32 cellular contexts compared by ENCODE assay signal in genomic region chr4:184969610-184970009, GRCh38. TPM values are rescaled to one million over a fixed set of nuclear protein-coding genes. Genes with fewer than 3 reads are reported as not detected.
"Had no signal": no experiment of that assay in that cellular context is flagged by ENCODE, and none has a peak within 500 bp of the region (broad histone marks: within the 10 kb centered on the region; RNA-seq: fewer than 3 reads in every experiment).

No MANE protein-coding gene starts in this region.

- H3K9me3 ChIP-seq: mucosa of descending colon, pancreas, sigmoid colon, testis, tibial artery had no signal

- H3K4me3 Mint-ChIP-seq: effector memory CD8-positive, alpha-beta T cell; mesothelial cell of epicardium; naive B cell; natural killer cell treated with Interleukin-12 subunit alpha and Interleukin-12 subunit beta and Interleukin-15 and Interleukin-18, amount 100 ng/mL, for 72 hours; neural crest cell; stimulated activated effector memory CD8-positive, alpha-beta T cell treated with anti-CD3 and anti-CD28 coated beads, Interleukin-12 subunit alpha, Interleukin-12 subunit beta, amount 100 ng/mL, for 72 hours; type B pancreatic cell had no signal

- H3K36me3 ChIP-seq: esophagus squamous epithelium, left lung, pancreas, sigmoid colon, tibial artery had no signal

- H3K4me3 ChIP-seq: esophagus squamous epithelium, left lung, mucosa of descending colon, pancreas, sigmoid colon, testis, tibial artery had no signal

- H3K27ac Mint-ChIP-seq: effector memory CD8-positive, alpha-beta T cell; mesothelial cell of epicardium; naive B cell; natural killer cell treated with Interleukin-12 subunit alpha and Interleukin-12 subunit beta and Interleukin-15 and Interleukin-18, amount 100 ng/mL, for 72 hours; stimulated activated effector memory CD8-positive, alpha-beta T cell treated with anti-CD3 and anti-CD28 coated beads, Interleukin-12 subunit alpha, Interleukin-12 subunit beta, amount 100 ng/mL, for 72 hours; type B pancreatic cell had no signal

- H3K27me3 ChIP-seq: esophagus squamous epithelium, left lung, pancreas, sigmoid colon, testis, tibial artery had no signal

- H3K4me1 Mint-ChIP-seq: mesothelial cell of epicardium, neural crest cell had no signal

- DNase-seq: cortex of kidney; effector memory CD8-positive, alpha-beta T cell; erythroblast; esophagus squamous epithelium; head of caudate nucleus; kidney; left lung; mesenchymal stem cell; mucosa of descending colon; naive B cell; pancreas; retina; sigmoid colon; stimulated activated CD4-positive, alpha-beta T cell treated with anti-CD3 and anti-CD28 coated beads, Interleukin-2, amount 100 ng/mL, for 24 hours; stimulated activated CD4-positive, alpha-beta T cell treated with anti-CD3 and anti-CD28 coated beads, Interleukin-4, amount 100 ng/mL, for 24 hours; stimulated activated naive CD8-positive, alpha-beta T cell treated with anti-CD3 and anti-CD28 coated beads, Interleukin-15, Interleukin-2, amounts not matched to agents 100 U/mL and 50 U/mL, for 24 hours; substantia nigra; testis; tibial artery had no signal

- H3K27ac ChIP-seq: left lung, pancreas, sigmoid colon, testis, tibial artery had no signal

- ATAC-seq: effector memory CD8-positive, alpha-beta T cell; stimulated activated naive CD8-positive, alpha-beta T cell treated with anti-CD3 and anti-CD28 coated beads, Interleukin-15, Interleukin-2, amounts not matched to agents 100 U/mL and 50 U/mL, for 24 hours had no signal

- H3K4me1 ChIP-seq: left lung, pancreas, sigmoid colon, testis, tibial artery had no signal

RNA-seq across cellular contexts. Expression of gene HELT, which starts 48.7 kb away (rescaled TPM):
- total RNA-seq: dermis microvascular lymphatic vessel endothelial cell; esophagus squamous epithelium; frontal cortex; glomerular endothelial cell; kidney; lung microvascular endothelial cell; mesothelial cell of epicardium; mucosa of descending colon; natural killer cell treated with Interleukin-12 subunit alpha and Interleukin-12 subunit beta and Interleukin-15 and Interleukin-18, amount 100 ng/mL, for 72 hours; neural crest cell; pancreas; posterior vena cava; pulmonary artery endothelial cell; sigmoid colon; skeletal muscle tissue; testis; urinary bladder had no signal
- polyA plus RNA-seq: pancreas, sigmoid colon, urinary bladder had no signal
